Comparison of ENCODE assay signal across 8 cellular contexts in the genomic region with DNA sequence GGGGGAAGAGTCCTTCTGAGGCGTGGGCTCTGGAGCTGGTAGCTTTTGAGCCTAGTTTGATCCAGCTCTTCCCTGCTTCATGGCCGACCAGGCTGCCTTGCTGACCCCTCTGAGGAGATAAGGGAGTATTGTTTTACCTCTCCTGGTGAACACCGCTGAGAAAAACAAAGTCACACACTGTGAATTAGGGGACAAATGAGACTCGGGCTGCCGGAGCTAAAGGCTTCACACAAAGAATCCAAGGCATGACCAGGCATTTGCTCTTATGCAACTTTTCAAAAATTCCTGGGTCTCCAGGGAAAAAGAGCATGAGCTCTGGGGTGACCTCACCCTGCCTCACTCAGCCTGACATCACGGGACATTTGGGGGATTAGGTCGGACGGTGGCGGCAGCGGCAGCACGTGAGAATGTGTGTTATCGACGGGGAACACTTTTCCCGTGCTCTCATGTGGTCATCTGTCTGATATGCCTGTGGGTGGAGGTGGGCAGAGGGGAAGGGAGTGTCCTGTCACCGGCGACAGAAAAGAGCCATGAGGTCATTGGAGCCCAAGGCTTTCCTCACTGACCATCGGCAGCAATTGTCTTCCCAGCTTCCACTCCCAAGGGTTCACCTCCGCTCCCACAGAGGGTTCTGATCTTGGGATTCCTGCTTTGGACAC.
DNase-seq lines count a peak whose midpoint lies in the region; ATAC-seq, FAIRE-seq and TF ChIP-seq lines count a peak whose summit lies in the region.

No MANE protein-coding gene starts in this region.

- BruUV-seq in HepG2 (replicated peaks; lab: Mats Ljungman, UMichigan): no TSS peak

- WGBS in HepG2 (ENCODE audit: low lambda C conversion rate): 6% methylated on average over 15 of the region's 18 CpGs
- 16 to 18% methylated on average over 18 of the region's 18 CpGs for WGBS in tibial nerve, 2 donors

- no peaks in the 10 kb centered on the region for H3K79me2 ChIP-seq in HepG2 (ENCODE audit: insufficient read depth, low read length)

- intact Hi-C loops in HepG2 (cut with micrococcal nuclease; ENCODE audit: unreplicated experiment): loop anchor here (1.0 to 5.0 kb wide), 2 partner anchors 35 to 85 kb away; a partner anchor contains a TSS

- TF ChIP-seq RAD21 in HepG2 (CRISPR knock-in tag; IDR thresholded peaks at IDR 0.05): no peak

- H3K27ac Mint-ChIP-seq in chondrocyte (ENCODE audit: unreplicated experiment): peak overlapping the region; percentile 97
- H3K27ac Mint-ChIP-seq in stimulated activated effector memory CD8-positive, alpha-beta T cell treated with anti-CD3 and anti-CD28 coated beads, Interleukin-12 subunit alpha, Interleukin-12 subunit beta, amount 100 ng/mL, for 72 hours: no peak overlapping the region

- POLR2A ChIA-PET in HepG2 (lab: Yijun Ruan, JAX): interaction anchor here (0.9 to 3.5 kb wide), 12 partner anchors 9 to 222 kb away, joined by 3 to 24 read pairs (median 6); no protein-coding TSS in a partner anchor

- H3K9ac ChIP-seq in HUES6 (ENCODE audit: low read length) (peak overlapping the region; percentile 9), HepG2 (ENCODE audit: insufficient read depth, low read depth, low read length) (peak overlapping the region; percentile 67)

- H3K9me3 Mint-ChIP-seq in chondrocyte (ENCODE audit: low read depth): no peaks in the 10 kb centered on the region
- no peaks in the 10 kb centered on the region for H3K9me3 Mint-ChIP-seq in stimulated activated effector memory CD8-positive, alpha-beta T cell treated with anti-CD3 and anti-CD28 coated beads, Interleukin-12 subunit alpha, Interleukin-12 subunit beta, amount 100 ng/mL, for 72 hours

- peak; percentile 1 for TF ChIP-seq CTCF in chondrocyte (IDR thresholded peaks at IDR 0.05)
- no peak for TF ChIP-seq CTCF in HepG2 (CRISPR knock-in tag; IDR thresholded peaks at IDR 0.05)
- TF ChIP-seq CTCF in tibial nerve (IDR thresholded peaks at IDR 0.05): no peak

- peak overlapping the region; percentile 89 for H3K4me2 ChIP-seq in HepG2 (ENCODE audit: low read depth, low read length)

- peak overlapping the region; percentile 21 for H3K4me3 Mint-ChIP-seq in chondrocyte (ENCODE audit: unreplicated experiment)
- H3K4me3 Mint-ChIP-seq in stimulated activated effector memory CD8-positive, alpha-beta T cell treated with anti-CD3 and anti-CD28 coated beads, Interleukin-12 subunit alpha, Interleukin-12 subunit beta, amount 100 ng/mL, for 72 hours: no peak overlapping the region

- peak overlapping the region; percentile 70 for H2AFZ ChIP-seq in HepG2 (ENCODE audit: low read length)

- peak; percentile 12 for FAIRE-seq in HepG2 (lab: Jason Lieb, UNC)

- H3K4me3 ChIP-seq in HUES6 (ENCODE audit: low read depth, low read length) (no peak overlapping the region), HepG2 (replicated peaks in 1 of 3; ENCODE audit: insufficient read depth in 1 of 3, low read depth in 2 of 3, low read length in 3 of 3) (peak overlapping the region; percentile 6 to 62 (median 15); a peak in 3 of 6 replicates), tibial nerve (no peak overlapping the region)

- in situ Hi-C loops in HepG2 (cut with HindIII; ENCODE audit: extremely low pct_ligation_motif_present, low pct_unique_long_range_greater_than_20kb): loop anchor here (5.0 kb wide), 1 partner anchor 95 kb away; no protein-coding TSS in a partner anchor

- H3K27me3 Mint-ChIP-seq in chondrocyte (ENCODE audit: low read depth): no peaks in the 10 kb centered on the region

- TF ChIP-seq POLR2A in HepG2 (IDR thresholded peaks at IDR 0.05; ENCODE audit: insufficient read depth in 1 of 2, low read depth in 2 of 2, low read length in 2 of 2): peak in 1 of 2 experiments; percentile 39; a peak in 1 of 4 replicates
- TF ChIP-seq POLR2A in tibial nerve (IDR thresholded peaks at IDR 0.05): peak in 1 of 2 donors; percentile 14

- H3K36me3 ChIP-seq in HUES6 (ENCODE audit: control insufficient read depth, insufficient read depth, low read length): no peaks in the 10 kb centered on the region
- H3K36me3 ChIP-seq in HepG2 (replicated peaks in 1 of 2; ENCODE audit: control insufficient read depth in 1 of 2, insufficient read depth in 2 of 2, low read length in 2 of 2): no peaks in the 10 kb centered on the region
- H3K36me3 ChIP-seq in tibial nerve: no peaks in the 10 kb centered on the region

- no peak for TF ChIP-seq EP300 in HepG2 (IDR thresholded peaks at IDR 0.05; ENCODE audit: low read depth in 2 of 2, low read length in 2 of 2)
- no peak for TF ChIP-seq EP300 in HepG2 (CRISPR knock-in tag; IDR thresholded peaks at IDR 0.05; ENCODE audit: borderline replicate concordance)
- peak; percentile 64 to 87 for TF ChIP-seq EP300 in tibial nerve (IDR thresholded peaks at IDR 0.05)

- peak; percentile 38 for DNase-seq in chondrocyte (ENCODE audit: low spot score)
- DNase-seq in HepG2 (ENCODE audit: low spot score): peak; percentile 90
- DNase-seq in tibial nerve (ENCODE audit: low spot score in 2 of 2): peak; percentile 58 to 69
- DNase-seq in stimulated activated effector memory CD8-positive, alpha-beta T cell treated with anti-CD3 and anti-CD28 coated beads, Interleukin-12 subunit alpha, Interleukin-12 subunit beta, amount 100 ng/mL, for 72 hours (ENCODE audit: low spot score in 2 of 2): no peak
- DNase-seq in hippocampal formation (lab: John Stamatoyannopoulos, UW): no peak
- no peak for DNase-seq in stimulated activated naive CD8-positive, alpha-beta T cell treated with anti-CD3 and anti-CD28 coated beads, Interleukin-15, Interleukin-2, amounts not matched to agents 100 U/mL and 50 U/mL, for 24 hours

- H3K27me3 ChIP-seq in HUES6 (ENCODE audit: control insufficient read depth, insufficient read depth, low read length) (no peaks in the 10 kb centered on the region), HepG2 (ENCODE audit: control insufficient read depth in 1 of 2, insufficient read depth in 2 of 2, low read length in 2 of 2) (no peaks in the 10 kb centered on the region), tibial nerve (no peaks in the 10 kb centered on the region)

- no peak overlapping the region for H3K27ac ChIP-seq in HUES6 (ENCODE audit: low read depth, low read length)
- no peak overlapping the region for H3K27ac ChIP-seq in HepG2 (ENCODE audit: extremely low read length, insufficient read depth, low read length)
- peak overlapping the region; percentile 40 to 79 (median 62) for H3K27ac ChIP-seq in tibial nerve

- H3K4me1 ChIP-seq in HUES6 (ENCODE audit: control insufficient read depth, insufficient read depth, low read length) (peaks cover 19% of the 10 kb centered on the region; the same call in 1 of the 2 replicates), HepG2 (ENCODE audit: insufficient read depth, low read length) (peaks cover 51% of the 10 kb centered on the region), tibial nerve (peaks cover 0 to 33% (median 11%) of the 10 kb centered on the region in 4 donors)

- H3K9me3 ChIP-seq in HUES6 (ENCODE audit: control insufficient read depth, insufficient read depth, low read depth, low read length): no peaks in the 10 kb centered on the region
- H3K9me3 ChIP-seq in HepG2 (ENCODE audit: low read length): no peaks in the 10 kb centered on the region
- no peaks in the 10 kb centered on the region for H3K9me3 ChIP-seq in tibial nerve

- peak; percentile 54 for ATAC-seq in HepG2
- no peak for ATAC-seq in stimulated activated effector memory CD8-positive, alpha-beta T cell treated with anti-CD3 and anti-CD28 coated beads, Interleukin-12 subunit alpha, Interleukin-12 subunit beta, amount 100 ng/mL, for 72 hours
- no peak for ATAC-seq in HG02884 (IDR thresholded peaks at IDR 0.05; ENCODE audit: unreplicated experiment)
- no peak for ATAC-seq in stimulated activated naive CD8-positive, alpha-beta T cell treated with anti-CD3 and anti-CD28 coated beads, Interleukin-15, Interleukin-2, amounts not matched to agents 100 U/mL and 50 U/mL, for 24 hours

- CTCF ChIA-PET in HepG2 (lab: Yijun Ruan, JAX; ENCODE audit: low intra/inter-chr PET ratio, low total read pairs): interaction anchor here (1.5 kb wide), 1 partner anchor 100 kb away, joined by 4 read pairs; no protein-coding TSS in a partner anchor

- H4K20me1 ChIP-seq in HepG2 (ENCODE audit: insufficient read depth, low read length): no peaks in the 10 kb centered on the region

- H3K4me1 Mint-ChIP-seq in chondrocyte (ENCODE audit: low read depth): peaks cover 39% of the 10 kb centered on the region
- peaks cover 20% of the 10 kb centered on the region for H3K4me1 Mint-ChIP-seq in stimulated activated effector memory CD8-positive, alpha-beta T cell treated with anti-CD3 and anti-CD28 coated beads, Interleukin-12 subunit alpha, Interleukin-12 subunit beta, amount 100 ng/mL, for 72 hours

- H3K36me3 Mint-ChIP-seq in chondrocyte (ENCODE audit: low read depth): no peaks in the 10 kb centered on the region
- no peaks in the 10 kb centered on the region for H3K36me3 Mint-ChIP-seq in stimulated activated effector memory CD8-positive, alpha-beta T cell treated with anti-CD3 and anti-CD28 coated beads, Interleukin-12 subunit alpha, Interleukin-12 subunit beta, amount 100 ng/mL, for 72 hours

TF ChIP-seq in HepG2, 621 proteins besides CTCF, POLR2A, EP300 and RAD21 (continues in another document):
- no peak for TF ChIP-seq SOX13 (IDR thresholded peaks at IDR 0.05)
- TF ChIP-seq SOX13 (CRISPR knock-in tag; conservative IDR thresholded peaks at IDR 0.05 in 1 of 2, IDR thresholded peaks at IDR 0.05 in 1 of 2): peak in 1 of 2 experiments; percentile 57; a peak in 1 of 4 replicates
- TF ChIP-seq, protein P1, sequence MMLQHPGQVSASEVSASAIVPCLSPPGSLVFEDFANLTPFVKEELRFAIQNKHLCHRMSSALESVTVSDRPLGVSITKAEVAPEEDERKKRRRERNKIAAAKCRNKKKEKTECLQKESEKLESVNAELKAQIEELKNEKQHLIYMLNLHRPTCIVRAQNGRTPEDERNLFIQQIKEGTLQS (CRISPR knock-in tag; IDR thresholded peaks at IDR 0.05): peak; percentile 62

Comparison
In these comparisons a context has a peak if more than half of its experiments do, and no peak if none do; other contexts are left out.
1. H3K27ac ChIP-seq: peak in tibial nerve (4 of 4); none in HUES6 (single experiment) and HepG2 (single experiment).
2. H3K4me3 ChIP-seq: peak in HepG2 (3 of 3); none in HUES6 (single experiment) and tibial nerve (0 of 4).
3. DNase-seq: peak in chondrocyte (single experiment), HepG2 (single experiment) and tibial nerve (2 of 2); none in stimulated activated effector memory CD8-positive, alpha-beta T cell treated with anti-CD3 and anti-CD28 coated beads, Interleukin-12 subunit alpha, Interleukin-12 subunit beta, amount 100 ng/mL, for 72 hours (0 of 2), hippocampal formation (0 of 2) and stimulated activated naive CD8-positive, alpha-beta T cell treated with anti-CD3 and anti-CD28 coated beads, Interleukin-15, Interleukin-2, amounts not matched to agents 100 U/mL and 50 U/mL, for 24 hours (single experiment).